ENCODE assay signal across 30 cellular contexts in the genomic region with DNA sequence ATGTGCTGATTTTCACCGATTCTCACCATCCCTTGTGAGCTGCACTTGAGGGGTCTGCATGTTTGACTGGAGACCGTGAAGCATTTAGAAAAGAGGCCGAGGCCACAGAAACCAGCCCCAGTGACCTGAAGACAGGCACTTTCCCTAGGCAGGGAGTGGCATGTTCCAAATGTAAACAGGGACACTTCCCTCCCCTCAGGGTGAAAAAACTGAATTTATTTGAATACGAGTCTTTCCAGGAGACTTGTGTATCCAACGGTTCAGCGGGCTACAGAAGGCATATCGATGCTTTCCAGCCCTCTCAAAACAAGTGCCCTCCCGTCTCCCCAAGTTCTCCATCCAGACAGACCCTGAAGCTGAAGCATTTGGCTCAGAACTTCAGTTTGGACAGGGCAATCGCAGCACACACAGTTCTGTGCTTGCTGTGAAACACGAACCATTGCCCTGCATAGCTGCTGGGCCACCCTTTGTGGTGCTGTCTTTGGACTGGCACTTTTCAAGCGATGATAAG.
DNase-seq lines count a peak whose midpoint lies in the region; ATAC-seq, FAIRE-seq and TF ChIP-seq lines count a peak whose summit lies in the region.
"Had no signal": no experiment of that assay in that cellular context is flagged by ENCODE, and none has a peak within 500 bp of the region (broad histone marks: within the 10 kb centered on the region; RNA-seq: fewer than 3 reads in every experiment).

No MANE protein-coding gene starts in this region.

- no peaks in the 10 kb centered on the region for H3K36me3 Mint-ChIP-seq in WTC11
- H3K36me3 Mint-ChIP-seq in activated CD8-positive, alpha-beta T cell treated with anti-CD3 and anti-CD28 coated beads for 36 hours (ENCODE audit: low read depth): peaks cover 2% of the 10 kb centered on the region

- no peaks in the 10 kb centered on the region for H3K27me3 Mint-ChIP-seq in WTC11 (ENCODE audit: low read depth)
- peaks cover 11% of the 10 kb centered on the region for H3K27me3 Mint-ChIP-seq in activated CD8-positive, alpha-beta T cell treated with anti-CD3 and anti-CD28 coated beads for 36 hours
- H3K27me3 Mint-ChIP-seq: B cell, T-helper 17 cell had no signal

- H3K4me1 ChIP-seq in HEK293 (ENCODE audit: control insufficient read depth, insufficient read depth, low read length) (peaks cover 16% of the 10 kb centered on the region), esophagus muscularis mucosa (no peaks in the 10 kb centered on the region)
- H3K4me1 ChIP-seq: SJCRH30 had no signal

- ATAC-seq in WTC11: peak; percentile 18
- ATAC-seq in activated CD8-positive, alpha-beta T cell treated with anti-CD3 and anti-CD28 coated beads for 36 hours: no peak
- no peak for ATAC-seq in GM18505 (IDR thresholded peaks at IDR 0.05; ENCODE audit: unreplicated experiment)
- ATAC-seq: CD8-positive, alpha-beta T cell; K562; PC-3; Right ventricle myocardium inferior; SK-N-SH treated with all-trans-retinoic acid at 6 μM for 48 hours; T-helper 17 cell had no signal

- no peak for TF ChIP-seq EP300 in esophagus muscularis mucosa (IDR thresholded peaks at IDR 0.05)

- H3K4me1 Mint-ChIP-seq in WTC11: peaks cover 85% of the 10 kb centered on the region
- H3K4me1 Mint-ChIP-seq in activated CD8-positive, alpha-beta T cell treated with anti-CD3 and anti-CD28 coated beads for 36 hours (ENCODE audit: low read depth): peaks cover 5% of the 10 kb centered on the region
- H3K4me1 Mint-ChIP-seq: B cell, T-helper 17 cell had no signal

- FAIRE-seq in G401.6 (lab: Jason Lieb, UNC): peak; percentile 91
- FAIRE-seq: GM12892, GM19239, K562 had no signal

- H3K9me3 ChIP-seq in HEK293 (ENCODE audit: control insufficient read depth, insufficient read depth, low read depth, low read length) (no peaks in the 10 kb centered on the region), esophagus muscularis mucosa (no peaks in the 10 kb centered on the region)
- H3K9me3 ChIP-seq: Caco-2, SJCRH30 had no signal

- no peaks in the 10 kb centered on the region for H3K9me3 Mint-ChIP-seq in WTC11
- H3K9me3 Mint-ChIP-seq in activated CD8-positive, alpha-beta T cell treated with anti-CD3 and anti-CD28 coated beads for 36 hours: no peaks in the 10 kb centered on the region
- H3K9me3 Mint-ChIP-seq: CD8-positive, alpha-beta T cell had no signal

- no peaks in the 10 kb centered on the region for H3K27me3 ChIP-seq in esophagus muscularis mucosa

- H3K27ac Mint-ChIP-seq in WTC11: peak overlapping the region; percentile 75
- no peak overlapping the region for H3K27ac Mint-ChIP-seq in activated CD8-positive, alpha-beta T cell treated with anti-CD3 and anti-CD28 coated beads for 36 hours
- H3K27ac Mint-ChIP-seq: B cell; CD8-positive, alpha-beta T cell; T-helper 17 cell had no signal

- H3K27ac ChIP-seq in HEK293 (ENCODE audit: extremely low read depth, low read depth, low read length): no peak overlapping the region
- no peak overlapping the region for H3K27ac ChIP-seq in esophagus muscularis mucosa (replicated peaks in 1 of 4)
- H3K27ac ChIP-seq: C4-2B, GM23248, HL-60, SJCRH30 had no signal

- intact Hi-C loops in esophagus muscularis mucosa (cut with DNase I): no loop called here
- intact Hi-C loops in activated CD8-positive, alpha-beta T cell treated with anti-CD3 and anti-CD28 coated beads for 36 hours (cut with micrococcal nuclease): no loop called here

- TF ChIP-seq CTCF in HEK293 (tag by site-specific recombination; IDR thresholded peaks at IDR 0.05) (no peak), WTC11 (IDR thresholded peaks at IDR 0.05) (no peak), esophagus muscularis mucosa (IDR thresholded peaks at IDR 0.05) (no peak)
- no peak for TF ChIP-seq CTCF in activated CD8-positive, alpha-beta T cell treated with anti-CD3 and anti-CD28 coated beads for 36 hours (IDR thresholded peaks at IDR 0.05)

- TF ChIP-seq POLR2A in esophagus muscularis mucosa (IDR thresholded peaks at IDR 0.05; ENCODE audit: low read depth): no peak
- no peak for TF ChIP-seq POLR2A in GM18505 (IDR thresholded peaks at IDR 0.05; ENCODE audit: borderline replicate concordance, extremely low read depth, insufficient read depth, insufficient read length)

- 89% methylated on average over 10 of the region's 11 CpGs for WGBS in esophagus muscularis mucosa

- DNase-seq in WTC11 (ENCODE audit: low spot score): no peak
- DNase-seq in esophagus muscularis mucosa (ENCODE audit: extremely low spot score): peak; percentile 87
- DNase-seq in activated CD8-positive, alpha-beta T cell treated with anti-CD3 and anti-CD28 coated beads for 36 hours: no peak
- DNase-seq in HUDEP-2 (lab: John Stamatoyannopoulos, UW; ENCODE audit: unreplicated experiment in 76 of 76): no peak
- DNase-seq: Caco-2; CD8-positive, alpha-beta T cell; DMS79; EL; GM23248; HCEC 1CT; Kasumi-1; NCI-H1092 treated with DMSO at 0.1 percent for 48 hours; NCI-H1436; NCI-H187; NCI-H2107; NCI-H524; PC-3; SJCRH30; T-helper 17 cell had no signal

- no peak overlapping the region for H3K4me3 ChIP-seq in HEK293 (ENCODE audit: low read depth, low read length)
- no peak overlapping the region for H3K4me3 ChIP-seq in esophagus muscularis mucosa
- H3K4me3 ChIP-seq: GM23248, K562, SJCRH30 had no signal

- H3K36me3 ChIP-seq in HEK293 (ENCODE audit: control insufficient read depth in 2 of 2, insufficient read depth in 1 of 2, low read length in 2 of 2): no peaks in the 10 kb centered on the region
- H3K36me3 ChIP-seq in esophagus muscularis mucosa: peaks cover 0 to 4% (median 0%) of the 10 kb centered on the region in 4 donors
- H3K36me3 ChIP-seq: SJCRH30 had no signal

- POLR2A ChIA-PET in HEK293 (lab: Yijun Ruan, JAX) (no interaction called here), WTC11 (lab: Charles Lee) (no interaction called here)
- POLR2A ChIA-PET in activated CD8-positive, alpha-beta T cell treated with anti-CD3 and anti-CD28 coated beads for 36 hours (lab: Charles Lee): interaction anchor here (0.6 kb wide), 1 partner anchor 196 kb away, joined by 3 read pairs; no protein-coding TSS in a partner anchor

- CTCF ChIA-PET in HEK293 (lab: Yijun Ruan, JAX): no interaction called here
- CTCF ChIA-PET in WTC11 (lab: Charles Lee): no interaction called here
- CTCF ChIA-PET in activated CD8-positive, alpha-beta T cell treated with anti-CD3 and anti-CD28 coated beads for 36 hours (lab: Charles Lee): no interaction called here

- no peak overlapping the region for H3K4me3 Mint-ChIP-seq in WTC11
- no peak overlapping the region for H3K4me3 Mint-ChIP-seq in activated CD8-positive, alpha-beta T cell treated with anti-CD3 and anti-CD28 coated beads for 36 hours
- H3K4me3 Mint-ChIP-seq: B cell; CD8-positive, alpha-beta T cell; T-helper 17 cell had no signal

TF ChIP-seq in HEK293, 187 proteins besides CTCF, POLR2A, EP300 and RAD21 (continues in another document):
- TF ChIP-seq, protein P1, sequence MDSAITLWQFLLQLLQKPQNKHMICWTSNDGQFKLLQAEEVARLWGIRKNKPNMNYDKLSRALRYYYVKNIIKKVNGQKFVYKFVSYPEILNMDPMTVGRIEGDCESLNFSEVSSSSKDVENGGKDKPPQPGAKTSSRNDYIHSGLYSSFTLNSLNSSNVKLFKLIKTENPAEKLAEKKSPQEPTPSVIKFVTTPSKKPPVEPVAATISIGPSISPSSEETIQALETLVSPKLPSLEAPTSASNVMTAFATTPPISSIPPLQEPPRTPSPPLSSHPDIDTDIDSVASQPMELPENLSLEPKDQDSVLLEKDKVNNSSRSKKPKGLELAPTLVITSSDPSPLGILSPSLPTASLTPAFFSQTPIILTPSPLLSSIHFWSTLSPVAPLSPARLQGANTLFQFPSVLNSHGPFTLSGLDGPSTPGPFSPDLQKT (IDR thresholded peaks at IDR 0.05; ENCODE audit: borderline replicate concordance, low read depth, low read length): no peak
- TF ChIP-seq ZSCAN23 (tag by site-specific recombination; IDR thresholded peaks at IDR 0.05): no peak
- TF ChIP-seq FEZF1 (tag by site-specific recombination; IDR thresholded peaks at IDR 0.05): peak; percentile 51

TF ChIP-seq in WTC11, 78 proteins besides CTCF, POLR2A, EP300 and RAD21:
- TF ChIP-seq NR1H2 (CRISPR knock-in tag; IDR thresholded peaks at IDR 0.05) (no peak), ETV6 (CRISPR knock-in tag; IDR thresholded peaks at IDR 0.05) (no peak), FOXJ3 (CRISPR knock-in tag; IDR thresholded peaks at IDR 0.05; ENCODE audit: borderline replicate concordance) (no peak), ZNF671 (CRISPR knock-in tag; IDR thresholded peaks at IDR 0.05) (no peak), GTF2I (CRISPR knock-in tag; conservative IDR thresholded peaks at IDR 0.05) (no peak), ZNF232 (CRISPR knock-in tag; IDR thresholded peaks at IDR 0.05) (no peak), OVOL2 (CRISPR knock-in tag; IDR thresholded peaks at IDR 0.05; ENCODE audit: borderline replicate concordance) (no peak), ZNF396 (CRISPR knock-in tag; IDR thresholded peaks at IDR 0.05; ENCODE audit: borderline replicate concordance) (no peak), ZNF121 (CRISPR knock-in tag; IDR thresholded peaks at IDR 0.05) (no peak), GABPB1 (CRISPR knock-in tag; IDR thresholded peaks at IDR 0.05) (no peak)
- TF ChIP-seq, protein P2, sequence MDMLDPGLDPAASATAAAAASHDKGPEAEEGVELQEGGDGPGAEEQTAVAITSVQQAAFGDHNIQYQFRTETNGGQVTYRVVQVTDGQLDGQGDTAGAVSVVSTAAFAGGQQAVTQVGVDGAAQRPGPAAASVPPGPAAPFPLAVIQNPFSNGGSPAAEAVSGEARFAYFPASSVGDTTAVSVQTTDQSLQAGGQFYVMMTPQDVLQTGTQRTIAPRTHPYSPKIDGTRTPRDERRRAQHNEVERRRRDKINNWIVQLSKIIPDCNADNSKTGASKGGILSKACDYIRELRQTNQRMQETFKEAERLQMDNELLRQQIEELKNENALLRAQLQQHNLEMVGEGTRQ (CRISPR knock-in tag; IDR thresholded peaks at IDR 0.05): no peak
- TF ChIP-seq, protein P3, sequence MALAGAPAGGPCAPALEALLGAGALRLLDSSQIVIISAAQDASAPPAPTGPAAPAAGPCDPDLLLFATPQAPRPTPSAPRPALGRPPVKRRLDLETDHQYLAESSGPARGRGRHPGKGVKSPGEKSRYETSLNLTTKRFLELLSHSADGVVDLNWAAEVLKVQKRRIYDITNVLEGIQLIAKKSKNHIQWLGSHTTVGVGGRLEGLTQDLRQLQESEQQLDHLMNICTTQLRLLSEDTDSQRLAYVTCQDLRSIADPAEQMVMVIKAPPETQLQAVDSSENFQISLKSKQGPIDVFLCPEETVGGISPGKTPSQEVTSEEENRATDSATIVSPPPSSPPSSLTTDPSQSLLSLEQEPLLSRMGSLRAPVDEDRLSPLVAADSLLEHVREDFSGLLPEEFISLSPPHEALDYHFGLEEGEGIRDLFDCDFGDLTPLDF (CRISPR knock-in tag; IDR thresholded peaks at IDR 0.05): no peak
